27 cellular contexts compared by ENCODE assay signal in genomic region chr13:95474992-95475391, GRCh38.
DNase-seq lines count a peak whose midpoint lies in the region; TF ChIP-seq lines count a peak whose summit lies in the region.
"Had no signal": no experiment of that assay in that cellular context is flagged by ENCODE, and none has a peak within 500 bp of the region (broad histone marks: within the 10 kb centered on the region; RNA-seq: fewer than 3 reads in every experiment).

No MANE protein-coding gene starts in this region.

- TF ChIP-seq CTCF in GM06990 (IDR thresholded peaks at IDR 0.05; ENCODE audit: insufficient read depth, low read length, poor library complexity, severe bottlenecking) (peak; percentile 12), WERI-Rb-1 (IDR thresholded peaks at IDR 0.05; ENCODE audit: low read depth, low read length) (peak; percentile 78), CD14-positive monocyte (IDR thresholded peaks at IDR 0.05) (no peak)

- H3K4me3 ChIP-seq in GM06990 (replicated peaks; ENCODE audit: low read depth, low read length) (no peak overlapping the region), WERI-Rb-1 (ENCODE audit: low read depth, low read length) (no peak overlapping the region), mesendoderm (ENCODE audit: low read length) (no peak overlapping the region)
- H3K4me3 ChIP-seq: GM12878, HAP-1, SJSA1 had no signal

- H3K9ac ChIP-seq in mesendoderm (ENCODE audit: low read length): no peak overlapping the region

- no peak overlapping the region for H2BK5ac ChIP-seq in mesendoderm (ENCODE audit: low read length)

- H3K27ac ChIP-seq in WERI-Rb-1 (no peak overlapping the region), mesendoderm (ENCODE audit: low read depth, low read length) (no peak overlapping the region)
- H3K27ac ChIP-seq: 22Rv1, C4-2B, SJSA1 had no signal

- H3K9me3 Mint-ChIP-seq in CD14-positive monocyte: peaks cover 0 to 5% (median 0%) of the 10 kb centered on the region in 7 donors
- H3K9me3 Mint-ChIP-seq: CD8-positive, alpha-beta memory T cell; HFFc6 had no signal

- no peaks in the 10 kb centered on the region for H3K79me2 ChIP-seq in mesendoderm (ENCODE audit: control insufficient read depth, insufficient read depth, low read length)

- no peak overlapping the region for H2BK15ac ChIP-seq in mesendoderm (replicated peaks; ENCODE audit: low read depth)

- H2BK120ac ChIP-seq in mesendoderm (ENCODE audit: low read depth, low read length): no peak overlapping the region

- H3K27me3 Mint-ChIP-seq in CD14-positive monocyte (ENCODE audit: low read depth in 3 of 3): peaks cover 0 to 5% (median 2%) of the 10 kb centered on the region in 3 donors

- H3K27ac Mint-ChIP-seq in CD14-positive monocyte: no peak overlapping the region
- H3K27ac Mint-ChIP-seq: B cell; CD8-positive, alpha-beta memory T cell; HFFc6; IgD-negative memory B cell had no signal

- H3K23ac ChIP-seq in mesendoderm (ENCODE audit: low read length): no peak overlapping the region

- H3K56ac ChIP-seq in mesendoderm (ENCODE audit: low read length): no peak overlapping the region

- no peaks in the 10 kb centered on the region for H3K27me3 ChIP-seq in GM06990 (replicated peaks; ENCODE audit: control insufficient read depth, insufficient read depth, low read length)
- H3K27me3 ChIP-seq in WERI-Rb-1 (ENCODE audit: insufficient read depth, low read depth, severe bottlenecking): no peaks in the 10 kb centered on the region
- no peaks in the 10 kb centered on the region for H3K27me3 ChIP-seq in mesendoderm (ENCODE audit: insufficient read depth, low read length, poor library complexity)
- H3K27me3 ChIP-seq: SJSA1 had no signal

- no CpG with 5 or more reads among the region's 3 CpGs for WGBS in mesendoderm (ENCODE audit: extremely low coverage, insufficient coverage, low lambda C conversion rate)

- no peak overlapping the region for H4K5ac ChIP-seq in mesendoderm (ENCODE audit: low read length)

- H3K18ac ChIP-seq in mesendoderm (ENCODE audit: low read length): no peak overlapping the region

- no peak overlapping the region for H3K4me2 ChIP-seq in mesendoderm (ENCODE audit: low read length)

- no peaks in the 10 kb centered on the region for H3K36me3 Mint-ChIP-seq in CD14-positive monocyte
- H3K36me3 Mint-ChIP-seq: CD8-positive, alpha-beta memory T cell had no signal

- no peak overlapping the region for H3K4ac ChIP-seq in mesendoderm (ENCODE audit: low read depth, low read length)

- H3K9me3 ChIP-seq in WERI-Rb-1 (ENCODE audit: severe bottlenecking): no peaks in the 10 kb centered on the region
- H3K9me3 ChIP-seq: HAP-1, SJSA1 had no signal

- DNase-seq in DMS 273 (lab: John Stamatoyannopoulos, UW; ENCODE audit: unreplicated experiment) (peak; percentile 5), DMS 273 treated with DMSO at 0.1 percent for 48 hours (lab: John Stamatoyannopoulos, UW) (no peak), GM06990 (ENCODE audit: extremely low read depth, insufficient read length) (no peak), WERI-Rb-1 (peak; percentile 85), mesendoderm (peak; percentile 26), CD14-positive monocyte (ENCODE audit: low spot score) (no peak), UCSD-AML1 (lab: John Stamatoyannopoulos, UW; ENCODE audit: unreplicated experiment) (no peak), SW 1271 (lab: John Stamatoyannopoulos, UW) (no peak)
- DNase-seq: CD8-positive, alpha-beta memory T cell; DMS53; HFFc6; NCI-H1092; NCI-H1417 treated with DMSO at 0.1 percent for 48 hours; NCI-H1694 treated with DMSO at 0.1 percent for 48 hours; NCI-H2081; NCI-H2171; NCI-H226; Right ventricle myocardium superior; RPMI8226; T-helper 1 cell had no signal

- no peak overlapping the region for H4K8ac ChIP-seq in mesendoderm (ENCODE audit: low read depth, low read length)

- H3K4me1 ChIP-seq in mesendoderm (ENCODE audit: control insufficient read depth, low read depth, low read length): peaks cover 1% of the 10 kb centered on the region
- H3K4me1 ChIP-seq: HAP-1, SJSA1 had no signal

- H3K4me1 Mint-ChIP-seq in CD14-positive monocyte: peaks cover 17% of the 10 kb centered on the region

- no peaks in the 10 kb centered on the region for H3K36me3 ChIP-seq in GM06990 (ENCODE audit: control insufficient read depth, insufficient read depth, low read length)
- no peaks in the 10 kb centered on the region for H3K36me3 ChIP-seq in WERI-Rb-1
- no peaks in the 10 kb centered on the region for H3K36me3 ChIP-seq in mesendoderm (ENCODE audit: control insufficient read depth, insufficient read depth, low read length)
- H3K36me3 ChIP-seq: HAP-1, SJSA1 had no signal

- H2AK5ac ChIP-seq in mesendoderm (ENCODE audit: low read length): no peak overlapping the region

- intact Hi-C loops in CD14-positive monocyte (cut with micrococcal nuclease): loop anchor here in 1 of 2 donors (10.0 kb wide), 1 partner anchor 360 kb away; no protein-coding TSS in a partner anchor

- no peak overlapping the region for H3K4me3 Mint-ChIP-seq in CD14-positive monocyte
- H3K4me3 Mint-ChIP-seq: B cell; CD8-positive, alpha-beta memory T cell; HFFc6 had no signal

- H3K79me1 ChIP-seq in mesendoderm (ENCODE audit: low read length): no peaks in the 10 kb centered on the region

Comparison
In these comparisons a context has a peak if more than half of its experiments do, and no peak if none do; other contexts are left out.
1. DNase-seq: peak in DMS 273 (single experiment), WERI-Rb-1 (single experiment) and mesendoderm (single experiment); none in DMS 273 treated with DMSO at 0.1 percent for 48 hours (single experiment), GM06990 (single experiment), CD14-positive monocyte (single experiment), UCSD-AML1 (single experiment) and SW 1271 (0 of 2).